ENCODE assay signal across 28 cellular contexts in the genomic region with DNA sequence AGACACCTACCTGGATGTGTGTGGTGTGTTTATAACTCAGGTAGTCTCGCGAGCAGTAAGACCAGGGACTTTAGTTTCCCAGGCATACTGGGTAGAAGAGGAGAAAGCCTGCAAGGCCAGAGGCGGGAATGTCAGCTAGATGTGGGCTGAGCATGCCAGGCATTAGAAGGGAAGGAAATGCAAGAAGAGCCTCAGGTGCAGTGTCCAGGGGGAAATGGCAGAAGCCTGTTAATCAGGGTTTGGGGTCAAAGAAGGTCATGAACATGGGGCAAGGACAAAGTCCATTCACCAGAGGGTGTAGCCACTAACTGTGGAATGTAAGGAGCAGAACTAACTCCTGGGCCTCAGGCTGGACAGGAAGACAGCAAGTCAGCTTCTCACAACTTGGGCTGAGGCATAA.
"Had no signal": no experiment of that assay in that cellular context is flagged by ENCODE, and none has a peak within 500 bp of the region (broad histone marks: within the 10 kb centered on the region; RNA-seq: fewer than 3 reads in every experiment).

No MANE protein-coding gene starts in this region.

- H3K9me3 Mint-ChIP-seq: activated naive CD4-positive, alpha-beta T cell treated with anti-CD3 and anti-CD28 coated beads, Interleukin-2, amount 10 ng/mL, durations not matched to agents 7 days and 5 days had no signal

- H3K36me3 Mint-ChIP-seq: activated naive CD4-positive, alpha-beta T cell treated with anti-CD3 and anti-CD28 coated beads, Interleukin-2, amount 10 ng/mL, durations not matched to agents 7 days and 5 days; activated naive CD8-positive, alpha-beta T cell treated with anti-CD3 and anti-CD28 coated beads, Interleukin-2, amount 10 ng/mL, durations not matched to agents 7 days and 5 days had no signal

- H3K36me3 ChIP-seq: adrenal gland, WERI-Rb-1 had no signal

- ATAC-seq: activated CD4-positive, alpha-beta T cell treated with anti-CD3 and anti-CD28 coated beads for 36 hours; activated CD8-positive, alpha-beta T cell treated with anti-CD3 and anti-CD28 coated beads for 36 hours; activated T-cell treated with anti-CD3 and anti-CD28 coated beads, Interleukin-2, amount 50 U/mL, for 72 hours; body of pancreas; Panc1; Right ventricle myocardium inferior had no signal

- H3K27ac Mint-ChIP-seq: activated CD4-positive, alpha-beta T cell treated with anti-CD3 and anti-CD28 coated beads for 36 hours; activated CD8-positive, alpha-beta T cell treated with anti-CD3 and anti-CD28 coated beads for 36 hours; activated naive CD4-positive, alpha-beta T cell treated with anti-CD3 and anti-CD28 coated beads, Interleukin-2, amount 10 ng/mL, durations not matched to agents 7 days and 5 days; activated naive CD8-positive, alpha-beta T cell treated with anti-CD3 and anti-CD28 coated beads, Interleukin-2, amount 10 ng/mL, durations not matched to agents 7 days and 5 days; activated T-cell treated with anti-CD3 and anti-CD28 coated beads, Interleukin-2, amount 50 U/mL, for 72 hours; activated T-helper 2 cell treated with anti-CD3 and anti-CD28 coated beads, Interferon-gamma antibody, Interleukin-2, Interleukin-4, amounts not matched to agents 10 μg/mL and 5 μg/mL and 100 μg/mL, durations not matched to agents 14 hours and 24 hours and 36 hours had no signal

- H3K4me3 ChIP-seq: adrenal gland, body of pancreas, SK-N-MC had no signal

- H3K27me3 Mint-ChIP-seq: activated CD4-positive, alpha-beta T cell treated with anti-CD3 and anti-CD28 coated beads for 36 hours; activated naive CD4-positive, alpha-beta T cell treated with anti-CD3 and anti-CD28 coated beads, Interleukin-2, amount 10 ng/mL, durations not matched to agents 7 days and 5 days; activated naive CD8-positive, alpha-beta T cell treated with anti-CD3 and anti-CD28 coated beads, Interleukin-2, amount 10 ng/mL, durations not matched to agents 7 days and 5 days had no signal

- H3K27ac ChIP-seq: adrenal gland, body of pancreas, SK-N-MC, WERI-Rb-1 had no signal

- H3K4me1 Mint-ChIP-seq: activated CD4-positive, alpha-beta T cell treated with anti-CD3 and anti-CD28 coated beads for 36 hours; activated naive CD4-positive, alpha-beta T cell treated with anti-CD3 and anti-CD28 coated beads, Interleukin-2, amount 10 ng/mL, durations not matched to agents 7 days and 5 days; activated naive CD8-positive, alpha-beta T cell treated with anti-CD3 and anti-CD28 coated beads, Interleukin-2, amount 10 ng/mL, durations not matched to agents 7 days and 5 days had no signal

- H3K9me3 ChIP-seq: adrenal gland, body of pancreas had no signal

- H3K27me3 ChIP-seq: adrenal gland, body of pancreas had no signal

- H3K4me1 ChIP-seq: adrenal gland, body of pancreas had no signal

- H3K4me3 Mint-ChIP-seq: activated CD4-positive, alpha-beta T cell treated with anti-CD3 and anti-CD28 coated beads for 36 hours; activated CD8-positive, alpha-beta T cell treated with anti-CD3 and anti-CD28 coated beads for 36 hours; activated naive CD4-positive, alpha-beta T cell treated with anti-CD3 and anti-CD28 coated beads, Interleukin-2, amount 10 ng/mL, durations not matched to agents 7 days and 5 days; activated naive CD8-positive, alpha-beta T cell treated with anti-CD3 and anti-CD28 coated beads, Interleukin-2, amount 10 ng/mL, durations not matched to agents 7 days and 5 days; activated T-cell treated with anti-CD3 and anti-CD28 coated beads, Interleukin-2, amount 50 U/mL, for 72 hours had no signal

- FAIRE-seq: bronchial epithelial cell had no signal

- DNase-seq: activated CD4-positive, alpha-beta T cell treated with anti-CD3 and anti-CD28 coated beads for 36 hours; activated CD8-positive, alpha-beta memory T cell treated with anti-CD3 and anti-CD28 coated beads, Interleukin-2, amount 50 U/mL, for 4 hours; activated CD8-positive, alpha-beta T cell treated with anti-CD3 and anti-CD28 coated beads for 36 hours; activated gamma-delta T cell treated with Interleukin-2 at 50 U/mL for 16 hours; activated naive CD4-positive, alpha-beta T cell treated with anti-CD3 and anti-CD28 coated beads, Interleukin-2, amount 10 ng/mL, durations not matched to agents 7 days and 5 days; activated naive CD8-positive, alpha-beta T cell treated with anti-CD3 and anti-CD28 coated beads, Interleukin-2, amount 10 ng/mL, durations not matched to agents 7 days and 5 days; activated T-cell treated with anti-CD3 and anti-CD28 coated beads, Interleukin-2, amount 50 U/mL, for 72 hours; adrenal gland; anterior cingulate cortex; body of pancreas; Karpas-422; MM.1S; NCI-H1105; NCI-H1436; NCI-H1694 treated with DMSO at 0.1 percent for 48 hours; NCI-H2029 treated with DMSO at 0.1 percent for 48 hours; NCI-H510A treated with DMSO at 0.1 percent for 48 hours; NCI-H69; NK-92 treated with Interleukin-12 subunit alpha and Interleukin-12 subunit beta, amount 100 ng/mL, for 24 hours; OCI-M1; RPMI8226; T-helper 1 cell; WERI-Rb-1 had no signal
